In the genomic region with DNA sequence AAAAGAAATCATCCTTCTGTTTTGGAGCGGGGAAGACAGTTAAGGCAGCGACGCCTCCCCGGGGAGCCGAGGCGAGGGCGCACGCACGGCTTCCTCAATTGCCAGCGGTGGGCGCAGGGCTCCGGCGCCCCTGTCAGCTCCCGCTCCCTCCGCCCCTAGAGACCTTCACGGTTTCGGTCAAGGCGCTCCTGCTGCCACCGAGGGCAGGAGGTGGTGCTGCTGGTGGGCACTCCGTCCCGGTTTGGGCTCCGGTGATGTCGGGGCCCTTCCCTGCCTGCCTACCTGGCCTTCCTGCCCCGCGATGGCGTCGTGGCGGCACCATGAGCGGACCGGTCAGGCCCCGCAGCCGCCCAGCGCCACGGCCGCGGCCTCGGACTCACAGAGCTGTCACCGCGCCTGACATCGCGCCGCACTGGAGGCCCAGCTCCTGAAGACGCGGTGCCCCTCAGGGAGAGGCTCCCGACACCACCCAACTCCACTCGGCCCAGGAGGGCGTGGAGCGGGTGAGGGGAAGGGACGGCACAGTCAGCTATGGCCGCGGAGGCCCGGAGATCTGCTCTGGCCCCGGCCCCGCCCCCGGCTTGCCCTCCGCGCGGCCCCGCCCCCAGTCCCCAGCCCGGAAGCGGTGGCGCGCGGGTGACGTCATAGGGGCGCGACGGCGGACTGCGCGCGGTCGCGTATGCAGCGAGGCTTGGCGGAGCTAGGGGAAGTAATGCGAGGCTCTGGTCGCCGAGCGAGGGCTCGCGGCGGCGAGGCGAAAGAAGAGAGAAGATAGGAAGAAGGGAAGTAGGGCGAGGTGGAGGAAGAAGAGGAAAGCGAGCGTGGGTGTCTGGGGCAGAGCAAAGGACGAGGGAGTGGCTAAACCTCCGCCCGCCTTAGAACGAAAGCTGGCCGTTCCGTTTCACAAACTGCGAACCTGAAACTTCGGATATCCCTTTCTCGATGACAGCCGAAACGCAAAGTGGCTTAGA, we compare ENCODE assay signal across 8 cellular contexts. TPM values are rescaled to one million over a fixed set of nuclear protein-coding genes. Genes with fewer than 3 reads are reported as not detected.
DNase-seq lines count a peak whose midpoint lies in the region; ATAC-seq and TF ChIP-seq lines count a peak whose summit lies in the region.

A gene with protein sequence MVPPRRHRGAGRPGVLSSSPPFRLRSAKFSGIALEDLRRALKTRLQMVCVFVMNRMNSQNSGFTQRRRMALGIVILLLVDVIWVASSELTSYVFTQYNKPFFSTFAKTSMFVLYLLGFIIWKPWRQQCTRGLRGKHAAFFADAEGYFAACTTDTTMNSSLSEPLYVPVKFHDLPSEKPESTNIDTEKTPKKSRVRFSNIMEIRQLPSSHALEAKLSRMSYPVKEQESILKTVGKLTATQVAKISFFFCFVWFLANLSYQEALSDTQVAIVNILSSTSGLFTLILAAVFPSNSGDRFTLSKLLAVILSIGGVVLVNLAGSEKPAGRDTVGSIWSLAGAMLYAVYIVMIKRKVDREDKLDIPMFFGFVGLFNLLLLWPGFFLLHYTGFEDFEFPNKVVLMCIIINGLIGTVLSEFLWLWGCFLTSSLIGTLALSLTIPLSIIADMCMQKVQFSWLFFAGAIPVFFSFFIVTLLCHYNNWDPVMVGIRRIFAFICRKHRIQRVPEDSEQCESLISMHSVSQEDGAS (minus strand): TSS at position 555 of the 971 bp plus-strand sequence. CDS start 233 bp downstream, at position 322.

- peak; percentile 56 to 79 (median 70) for TF ChIP-seq POLR2A in spleen (IDR thresholded peaks at IDR 0.05)

- peaks cover 0 to 25% (median 9%) of the 10 kb centered on the region in 6 donors for H3K36me3 ChIP-seq in spleen

- H3K27ac ChIP-seq in spleen = peak within 1 kb of the TSS; percentile 89 to 99 (median 97)

- peaks cover 38% of the 10 kb centered on the region for H3K4me1 Mint-ChIP-seq in activated B cell treated with CpG ODN at 0.5 μM for 24 hours

- H3K4me3 ChIP-seq in AG09309 (ENCODE audit: control insufficient read depth, low read depth, low read length) (peak within 1 kb of the TSS; percentile 79), cardiac fibroblast (replicated peaks in 1 of 2; ENCODE audit: low read depth in 2 of 2, low read length in 2 of 2) (peak within 1 kb of the TSS; percentile 92 to 99), spleen (peak within 1 kb of the TSS; percentile 80 to 99 (median 92))

- H3K36me3 Mint-ChIP-seq in activated B cell treated with CpG ODN at 0.5 μM for 24 hours (ENCODE audit: low read depth) = peaks cover 24% of the 10 kb centered on the region

- H3K9me3 Mint-ChIP-seq in activated B cell treated with CpG ODN at 0.5 μM for 24 hours = no peaks in the 10 kb centered on the region

- 0 to 1% (median 1%) methylated on average over 82 to 99 of the region's 99 CpGs for WGBS in spleen, 5 donors

- peak within 1 kb of the TSS; percentile 96 for H3K27ac Mint-ChIP-seq in activated B cell treated with CpG ODN at 0.5 μM for 24 hours

- no peaks in the 10 kb centered on the region for H3K27me3 Mint-ChIP-seq in activated B cell treated with CpG ODN at 0.5 μM for 24 hours

- CTCF ChIA-PET in activated B cell treated with CpG ODN at 0.5 μM for 24 hours (lab: Charles Lee) = interaction anchor here (1.1 to 1.3 kb wide), 6 partner anchors 130 to 793 kb away, joined by 3 read pairs; a partner anchor contains a TSS

- H3K4me3 Mint-ChIP-seq in activated B cell treated with CpG ODN at 0.5 μM for 24 hours = peak within 1 kb of the TSS; percentile 88

- peak; percentile 88 for ATAC-seq in GM19025 (IDR thresholded peaks at IDR 0.05; ENCODE audit: low read depth, unreplicated experiment)
- peak; percentile 89 for ATAC-seq in HG03280 (IDR thresholded peaks at IDR 0.05; ENCODE audit: unreplicated experiment)
- ATAC-seq in activated B cell treated with CpG ODN at 0.5 μM for 24 hours (ENCODE audit: low read depth) = peak; percentile 83

- DNase-seq in AG09309 (ENCODE audit: low read depth) (peak; percentile 43), NCI-H345 (lab: John Stamatoyannopoulos, UW) (peak; percentile 90), activated B cell treated with CpG ODN at 0.5 μM for 24 hours (peak; percentile 100), cardiac fibroblast (ENCODE audit: low read depth in 2 of 2) (peak; percentile 90 to 94), inferior parietal cortex (ENCODE audit: extremely low spot score) (peak; percentile 92), spleen (peak; percentile 99)

- TF ChIP-seq CTCF in AG09309 (IDR thresholded peaks at IDR 0.05; ENCODE audit: control insufficient read depth, insufficient read depth, low read depth, low read length, missing control alignments) (no peak), activated B cell treated with CpG ODN at 0.5 μM for 24 hours (IDR thresholded peaks at IDR 0.05) (no peak), cardiac fibroblast (IDR thresholded peaks at IDR 0.05; ENCODE audit: low read depth, low read length) (no peak), spleen (IDR thresholded peaks at IDR 0.05 in 8 of 11, conservative IDR thresholded peaks at IDR 0.05 in 3 of 11) (peak in 5 of 11 experiments; percentile 11 to 46 (median 16))

- intact Hi-C loops in activated B cell treated with CpG ODN at 0.5 μM for 24 hours (cut with micrococcal nuclease) (loop anchor here (1.0 to 5.0 kb wide), 6 partner anchors 35 to 186 kb away; a partner anchor contains a TSS), spleen (cut with DNase I; ENCODE audit: low total_unique reads) (no loop called here)

- no peaks in the 10 kb centered on the region for H3K27me3 ChIP-seq in spleen (replicated peaks in 1 of 7)

- POLR2A ChIA-PET in activated B cell treated with CpG ODN at 0.5 μM for 24 hours (lab: Charles Lee) = interaction anchor here (0.6 to 2.3 kb wide), 37 partner anchors 10 to 581 kb away, joined by 3 to 191 read pairs (median 5); a partner anchor contains a TSS

- H3K4me1 ChIP-seq in spleen = peaks cover 16 to 44% (median 27%) of the 10 kb centered on the region in 6 donors

- no peaks in the 10 kb centered on the region for H3K9me3 ChIP-seq in spleen

RNA-seq across cellular contexts. Expression of the gene that starts here (rescaled TPM):
- 34.3 and 48.3 TPM in 2 replicates for total RNA-seq in activated B cell treated with CpG ODN at 0.5 μM for 24 hours
- 100 to 1,000 TPM in 1 of 7 donors, 10 to 100 TPM in 6; 50.3 to 104 (median 58.8) TPM for total RNA-seq in spleen
- 10 to 100 TPM; 10.4 to 12.8 (median 10.6) TPM for polyA plus RNA-seq in spleen

Comparison
In these comparisons a context has a peak if more than half of its experiments do, and no peak if none do; other contexts are left out.
1. Peak in every context shown above with its lines: DNase-seq, ATAC-seq, H3K4me3 ChIP-seq and H3K27ac ChIP-seq.
2. DNase-seq: peak in every context shown above with its lines; median percentile 100 in activated B cell treated with CpG ODN at 0.5 μM for 24 hours; 99 in spleen; 92 in cardiac fibroblast; 92 in inferior parietal cortex; 90 in NCI-H345; 43 in AG09309.